ENCODE assay signal across 1 cellular context in the genomic region with DNA sequence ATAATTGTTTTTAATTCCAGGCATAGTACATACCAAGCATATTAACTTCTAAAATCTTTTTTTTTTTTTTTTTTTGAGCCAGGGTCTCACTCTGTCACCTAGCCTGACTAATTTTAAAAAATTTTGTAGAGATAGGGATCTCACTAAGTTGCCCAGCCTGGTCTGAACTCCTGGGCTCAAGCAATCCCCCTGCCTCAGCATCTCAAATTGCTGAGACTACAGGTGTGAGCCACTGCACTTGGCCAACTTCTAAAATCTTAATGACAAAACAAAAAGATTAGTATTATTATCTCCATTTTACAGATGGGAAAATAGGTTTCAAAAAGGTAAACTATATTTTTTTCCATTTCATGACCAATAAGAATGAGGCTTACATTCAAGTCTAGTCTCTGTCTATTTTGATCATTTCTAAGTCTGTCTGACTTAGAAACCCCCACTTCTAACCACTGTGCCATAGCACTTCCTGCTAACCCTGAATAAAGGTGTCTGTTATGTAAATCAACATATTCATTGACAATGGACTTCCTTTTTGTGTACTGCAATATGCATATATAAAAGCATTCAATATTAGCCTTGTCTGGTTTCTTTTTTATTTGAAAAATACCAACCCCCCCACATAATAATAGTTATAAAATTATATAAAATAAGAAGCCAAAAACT.
A peak's percentile ranks its signal among the peaks of the same experiment; 100 is the strongest.
TF ChIP-seq lines count a peak whose summit lies in the region.

No MANE protein-coding gene starts in this region.

TF ChIP-seq in WTC11, 78 proteins besides CTCF, POLR2A, EP300 and RAD21 (continued from another document):
- TF ChIP-seq ATF2 (CRISPR knock-in tag; IDR thresholded peaks at IDR 0.05; ENCODE audit: borderline replicate concordance, low read depth) (no peak), ARID4B (CRISPR knock-in tag; IDR thresholded peaks at IDR 0.05; ENCODE audit: borderline replicate concordance) (no peak), NR1H2 (CRISPR knock-in tag; IDR thresholded peaks at IDR 0.05) (no peak), ZNF121 (CRISPR knock-in tag; IDR thresholded peaks at IDR 0.05) (0 out of 2 replicates have a peak, but pooled peaks have one; percentile 40)
TF ChIP-seq in WTC11: peak in this region for 1.
